Comparison of ENCODE assay signal across 15 cellular contexts in the genomic region with DNA sequence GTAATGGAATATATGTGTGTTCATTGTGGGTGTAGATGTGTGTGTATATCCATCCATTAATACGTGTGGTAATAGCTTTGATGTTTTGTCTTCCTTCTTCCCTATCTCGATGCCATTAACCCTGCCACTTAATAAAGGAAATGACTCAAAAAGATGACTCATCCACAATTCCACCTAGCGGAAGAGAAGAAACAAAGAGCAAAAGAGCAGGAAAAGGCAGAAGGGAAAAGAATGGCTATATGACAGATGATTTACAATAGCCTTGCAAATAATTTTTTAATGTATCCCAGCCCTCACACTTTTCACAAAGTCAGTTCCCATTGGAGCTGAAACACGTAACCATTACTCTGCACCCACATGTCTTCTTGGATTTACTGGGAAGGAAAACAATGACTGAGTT.
DNase-seq lines count a peak whose midpoint lies in the region; ATAC-seq, FAIRE-seq and TF ChIP-seq lines count a peak whose summit lies in the region.
"Had no signal": no experiment of that assay in that cellular context is flagged by ENCODE, and none has a peak within 500 bp of the region (broad histone marks: within the 10 kb centered on the region; RNA-seq: fewer than 3 reads in every experiment).

No MANE protein-coding gene starts in this region.

- no peak for TF ChIP-seq EP300 in K562 (IDR thresholded peaks at IDR 0.05; ENCODE audit: low read length)

- no peaks in the 10 kb centered on the region for H3K79me2 ChIP-seq in K562 (ENCODE audit: control insufficient read depth, insufficient read depth, low read length)

- 0 out of 5 replicates have a peak, but pooled peaks cover 0 to 3% of the 10 kb centered on the region in 2 experiments for H3K27me3 ChIP-seq in K562 (ENCODE audit: control insufficient read depth in 2 of 2, insufficient read depth in 2 of 2, low read length in 2 of 2)
- H3K27me3 ChIP-seq: pancreas, SJSA1 had no signal

- DNase-seq in DMS53 treated with DMSO at 0.1 percent for 48 hours (lab: John Stamatoyannopoulos, UW; ENCODE audit: unreplicated experiment), result peak; percentile 77
- peak; percentile 90 for DNase-seq in M059J (ENCODE audit: low read depth)
- peak in 1 of 4 experiments; percentile 11 for DNase-seq in K562 (ENCODE audit: extremely low read depth in 1 of 4, low spot score in 3 of 4)
- peak; percentile 18 for DNase-seq in left kidney (ENCODE audit: low read depth, low spot score)
- no peak for DNase-seq in T-helper 2 cell treated with Interferon-gamma antibody and Interleukin-4, amounts not matched to agents 5 μg/mL and 100 μg/mL, for 36 hours (ENCODE audit: low spot score)
- DNase-seq in GM10266 (ENCODE audit: extremely low spot score), result no peak
- no peak for DNase-seq in superior temporal gyrus (ENCODE audit: extremely low spot score)
- DNase-seq: activated CD8-positive, alpha-beta memory T cell treated with anti-CD3 and anti-CD28 coated beads for 24 hours; activated naive CD8-positive, alpha-beta T cell treated with anti-CD3 and anti-CD28 coated beads for 36 hours; left cardiac atrium; NCI-H1694; pancreas had no signal

- ATAC-seq in K562 (no peak), GM18520 (IDR thresholded peaks at IDR 0.05; ENCODE audit: unreplicated experiment) (no peak)
- ATAC-seq: left cardiac atrium had no signal

- H3K4me3 Mint-ChIP-seq in T-helper 2 cell treated with Interferon-gamma antibody and Interleukin-4, amounts not matched to agents 5 μg/mL and 100 μg/mL, for 36 hours, result no peak overlapping the region
- H3K4me3 Mint-ChIP-seq: activated naive CD8-positive, alpha-beta T cell treated with anti-CD3 and anti-CD28 coated beads for 36 hours had no signal

- H3K36me3 ChIP-seq in K562 (ENCODE audit: control insufficient read depth, insufficient read depth, low read length), result no peaks in the 10 kb centered on the region
- H3K36me3 ChIP-seq: pancreas, SJSA1 had no signal

- in situ Hi-C loops in K562 (cut with MboI), result no loop called here

- H3K9ac ChIP-seq in K562 (ENCODE audit: insufficient read depth in 1 of 2, low read depth in 2 of 2, low read length in 2 of 2), result no peak overlapping the region

- H3K27me3 Mint-ChIP-seq in T-helper 2 cell treated with Interferon-gamma antibody and Interleukin-4, amounts not matched to agents 5 μg/mL and 100 μg/mL, for 36 hours (ENCODE audit: low read depth), result peaks cover 13% of the 10 kb centered on the region

- H3K9me3 ChIP-seq in K562 (replicated peaks; ENCODE audit: control insufficient read depth, insufficient read depth, low read depth, low read length), result no peaks in the 10 kb centered on the region
- H3K9me3 ChIP-seq: pancreas, SJSA1 had no signal

- no peak overlapping the region for H3K4me3 ChIP-seq in K562
- H3K4me3 ChIP-seq: pancreas, SJSA1 had no signal

- H3K9me1 ChIP-seq in K562 (ENCODE audit: control insufficient read depth, insufficient read depth, low read length), result no peaks in the 10 kb centered on the region

- 0% methylated on average over 4 of the region's 4 CpGs for WGBS in K562 (ENCODE audit: insufficient coverage, low coverage, missing lambda C conversion rate)

- no peaks in the 10 kb centered on the region for H3K4me1 Mint-ChIP-seq in T-helper 2 cell treated with Interferon-gamma antibody and Interleukin-4, amounts not matched to agents 5 μg/mL and 100 μg/mL, for 36 hours (ENCODE audit: low read depth)
- H3K4me1 Mint-ChIP-seq: activated naive CD8-positive, alpha-beta T cell treated with anti-CD3 and anti-CD28 coated beads for 36 hours had no signal

- H3K4me2 ChIP-seq in K562 (ENCODE audit: insufficient read depth, low read length), result no peak overlapping the region

- H3K9me3 Mint-ChIP-seq in T-helper 2 cell treated with Interferon-gamma antibody and Interleukin-4, amounts not matched to agents 5 μg/mL and 100 μg/mL, for 36 hours, result no peaks in the 10 kb centered on the region
- H3K9me3 Mint-ChIP-seq: activated naive CD8-positive, alpha-beta T cell treated with anti-CD3 and anti-CD28 coated beads for 36 hours had no signal

- FAIRE-seq in K562 (lab: Jason Lieb, UNC), result no peak
- FAIRE-seq: endometrium, pancreas had no signal

- CTCF ChIA-PET in K562 (lab: Yijun Ruan, JAX; ENCODE audit: low intra/inter-chr PET ratio), result no interaction called here

- H4K20me1 ChIP-seq in K562 (replicated peaks; ENCODE audit: control insufficient read depth, insufficient read depth, low read length), result no peaks in the 10 kb centered on the region

- H3K36me3 Mint-ChIP-seq in T-helper 2 cell treated with Interferon-gamma antibody and Interleukin-4, amounts not matched to agents 5 μg/mL and 100 μg/mL, for 36 hours (ENCODE audit: low read depth), result no peaks in the 10 kb centered on the region
- H3K36me3 Mint-ChIP-seq: activated naive CD8-positive, alpha-beta T cell treated with anti-CD3 and anti-CD28 coated beads for 36 hours had no signal

- BruUV-seq in K562 (replicated peaks; lab: Mats Ljungman, UMichigan), result no TSS peak

- H3K27ac ChIP-seq in K562 (ENCODE audit: extremely low read depth, low read depth, low read length), result no peak overlapping the region
- H3K27ac ChIP-seq: pancreas, SJSA1 had no signal

- TF ChIP-seq RAD21 in K562 (CRISPR knock-in tag; conservative IDR thresholded peaks at IDR 0.05 in 1 of 2, IDR thresholded peaks at IDR 0.05 in 1 of 2), result no peak

- POLR2A ChIA-PET in K562 (lab: Yijun Ruan, JAX), result no interaction called here

- H3K27ac Mint-ChIP-seq in T-helper 2 cell treated with Interferon-gamma antibody and Interleukin-4, amounts not matched to agents 5 μg/mL and 100 μg/mL, for 36 hours, result no peak overlapping the region
- H3K27ac Mint-ChIP-seq: activated naive CD8-positive, alpha-beta T cell treated with anti-CD3 and anti-CD28 coated beads for 36 hours had no signal

- no peak for TF ChIP-seq POLR2A in K562 (conservative IDR thresholded peaks at IDR 0.05)

- 0 out of 2 replicates have a peak overlapping the region, but pooled peaks have one; percentile 18 for H2AFZ ChIP-seq in K562 (ENCODE audit: low read depth, low read length)

- TF ChIP-seq CTCF in K562 (IDR thresholded peaks at IDR 0.05 in 2 of 3, conservative IDR thresholded peaks at IDR 0.05 in 1 of 3; ENCODE audit: insufficient read depth in 2 of 3, low read depth in 1 of 3, low read length in 3 of 3) (no peak), GM10266 (IDR thresholded peaks at IDR 0.05; ENCODE audit: control insufficient read depth, insufficient read depth, low read depth, missing control alignments) (no peak)

- H3K4me1 ChIP-seq in K562 (replicated peaks in 1 of 2; ENCODE audit: control insufficient read depth in 2 of 2, insufficient read depth in 2 of 2, low read length in 2 of 2), result no peaks in the 10 kb centered on the region
- H3K4me1 ChIP-seq: pancreas had no signal

- intact Hi-C loops in K562 (cut with micrococcal nuclease), result no loop called here

TF ChIP-seq in K562, 482 proteins besides CTCF, POLR2A, EP300 and RAD21 (continues in another document):
- 0 out of 2 replicates have a peak, but pooled peaks have one; percentile 14 for TF ChIP-seq DPF2 (IDR thresholded peaks at IDR 0.05)
- no peak for TF ChIP-seq EP400 (IDR thresholded peaks at IDR 0.05)
- TF ChIP-seq ZBTB17 (CRISPR knock-in tag; IDR thresholded peaks at IDR 0.05), result no peak
- TF ChIP-seq ZBED1 (IDR thresholded peaks at IDR 0.05), result no peak
- TF ChIP-seq, protein P1, sequence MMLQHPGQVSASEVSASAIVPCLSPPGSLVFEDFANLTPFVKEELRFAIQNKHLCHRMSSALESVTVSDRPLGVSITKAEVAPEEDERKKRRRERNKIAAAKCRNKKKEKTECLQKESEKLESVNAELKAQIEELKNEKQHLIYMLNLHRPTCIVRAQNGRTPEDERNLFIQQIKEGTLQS (IDR thresholded peaks at IDR 0.05), result peak; percentile 84
- TF ChIP-seq, protein P1 (CRISPR knock-in tag; conservative IDR thresholded peaks at IDR 0.05), result no peak
- no peak for TF ChIP-seq MTA1 (IDR thresholded peaks at IDR 0.05; ENCODE audit: borderline replicate concordance)
- TF ChIP-seq JUND (IDR thresholded peaks at IDR 0.05; ENCODE audit: borderline replicate concordance, low read depth, low read length), result peak; percentile 71; the same call in 1 of the 2 replicates
- peak; percentile 69; the same call in 2 of the 3 replicates for TF ChIP-seq JUND (tag; IDR thresholded peaks at IDR 0.05; ENCODE audit: borderline replicate concordance, low read depth, low read length)
- no peak for TF ChIP-seq ZNF217 (CRISPR knock-in tag; IDR thresholded peaks at IDR 0.05)
- no peak for TF ChIP-seq KLF6 (CRISPR knock-in tag; IDR thresholded peaks at IDR 0.05; ENCODE audit: borderline replicate concordance)
- TF ChIP-seq ZNF24 (IDR thresholded peaks at IDR 0.05), result no peak
- TF ChIP-seq TRIM25 (IDR thresholded peaks at IDR 0.05; ENCODE audit: borderline replicate concordance), result no peak
- no peak for TF ChIP-seq TOE1 (IDR thresholded peaks at IDR 0.05; ENCODE audit: borderline replicate concordance)
- TF ChIP-seq TOE1 (CRISPR knock-in tag; IDR thresholded peaks at IDR 0.05; ENCODE audit: borderline replicate concordance, low read depth), result no peak

Comparison
In these comparisons a context has a peak if more than half of its experiments do, and no peak if none do; other contexts are left out.
1. DNase-seq: peak in DMS53 treated with DMSO at 0.1 percent for 48 hours (single experiment), M059J (single experiment) and left kidney (single experiment); none in T-helper 2 cell treated with Interferon-gamma antibody and Interleukin-4, amounts not matched to agents 5 μg/mL and 100 μg/mL, for 36 hours (single experiment), GM10266 (single experiment) and superior temporal gyrus (single experiment).